28 cellular contexts compared by ENCODE assay signal in genomic region chr12:115408642-115409041, GRCh38.
"Had no signal": no experiment of that assay in that cellular context is flagged by ENCODE, and none has a peak within 500 bp of the region (broad histone marks: within the 10 kb centered on the region; RNA-seq: fewer than 3 reads in every experiment).

No MANE protein-coding gene starts in this region.

- H3K4me3 ChIP-seq: colonic mucosa, coronary artery, dorsolateral prefrontal cortex, esophagus muscularis mucosa, esophagus squamous epithelium, gastrocnemius medialis, gastroesophageal sphincter, heart left ventricle, heart right ventricle had no signal

- FAIRE-seq: colon, endometrium, endothelial cell of umbilical vein, frontal cortex had no signal

- H3K36me3 ChIP-seq: colonic mucosa, esophagus muscularis mucosa, esophagus squamous epithelium, gastrocnemius medialis, gastroesophageal sphincter, heart left ventricle, heart right ventricle had no signal

- H3K9me3 ChIP-seq: colonic mucosa, esophagus muscularis mucosa, esophagus squamous epithelium, gastrocnemius medialis, gastroesophageal sphincter had no signal

- DNase-seq: colonic mucosa; cortex of kidney; dermis blood vessel endothelial cell; dorsolateral prefrontal cortex; effector CD4-positive, alpha-beta T cell; effector CD8-positive, alpha-beta T cell; effector memory CD4-positive, alpha-beta T cell; effector memory CD8-positive, alpha-beta T cell; endodermal cell; erythroblast; esophagus squamous epithelium; foreskin fibroblast; foreskin keratinocyte; foreskin melanocyte; gastrocnemius medialis; glutamatergic neuron; head of caudate nucleus; heart left ventricle; heart right ventricle had no signal

- H3K27ac ChIP-seq: colonic mucosa, coronary artery, dorsolateral prefrontal cortex, epithelial cell of prostate, esophagus muscularis mucosa, esophagus squamous epithelium, foreskin keratinocyte, gastrocnemius medialis, gastroesophageal sphincter, heart left ventricle, heart right ventricle had no signal

- ATAC-seq: effector memory CD8-positive, alpha-beta T cell; esophagus mucosa; gastrocnemius medialis; gastroesophageal sphincter; heart left ventricle; heart right ventricle had no signal

- H3K4me1 ChIP-seq: colonic mucosa, gastrocnemius medialis had no signal

- H3K27me3 ChIP-seq: colonic mucosa, esophagus squamous epithelium, foreskin keratinocyte, gastrocnemius medialis had no signal
